Comparison of ENCODE assay signal across 1 cellular context in the genomic region with DNA sequence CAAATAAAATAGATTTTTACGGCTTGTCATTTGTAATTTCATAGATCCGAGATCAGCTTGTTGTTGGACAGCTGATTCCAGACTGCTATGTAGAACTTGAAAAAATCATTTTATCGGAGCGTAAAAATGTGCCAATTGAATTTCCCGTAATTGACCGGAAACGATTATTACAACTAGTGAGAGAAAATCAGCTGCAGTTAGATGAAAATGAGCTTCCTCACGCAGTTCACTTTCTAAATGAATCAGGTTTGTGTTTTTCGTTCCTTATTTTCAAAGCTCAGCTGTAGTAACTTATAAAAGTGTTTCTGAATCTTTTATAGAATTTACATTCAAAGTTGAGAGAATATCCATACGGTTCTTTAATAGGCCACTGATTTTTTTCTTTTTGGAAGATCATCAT.
TF ChIP-seq lines count a peak whose summit lies in the region.

No MANE protein-coding gene starts in this region.

TF ChIP-seq in GM12878, 131 proteins besides CTCF, POLR2A, EP300 and RAD21 (continued from another document and continues in another):
- TF ChIP-seq, protein P1, sequence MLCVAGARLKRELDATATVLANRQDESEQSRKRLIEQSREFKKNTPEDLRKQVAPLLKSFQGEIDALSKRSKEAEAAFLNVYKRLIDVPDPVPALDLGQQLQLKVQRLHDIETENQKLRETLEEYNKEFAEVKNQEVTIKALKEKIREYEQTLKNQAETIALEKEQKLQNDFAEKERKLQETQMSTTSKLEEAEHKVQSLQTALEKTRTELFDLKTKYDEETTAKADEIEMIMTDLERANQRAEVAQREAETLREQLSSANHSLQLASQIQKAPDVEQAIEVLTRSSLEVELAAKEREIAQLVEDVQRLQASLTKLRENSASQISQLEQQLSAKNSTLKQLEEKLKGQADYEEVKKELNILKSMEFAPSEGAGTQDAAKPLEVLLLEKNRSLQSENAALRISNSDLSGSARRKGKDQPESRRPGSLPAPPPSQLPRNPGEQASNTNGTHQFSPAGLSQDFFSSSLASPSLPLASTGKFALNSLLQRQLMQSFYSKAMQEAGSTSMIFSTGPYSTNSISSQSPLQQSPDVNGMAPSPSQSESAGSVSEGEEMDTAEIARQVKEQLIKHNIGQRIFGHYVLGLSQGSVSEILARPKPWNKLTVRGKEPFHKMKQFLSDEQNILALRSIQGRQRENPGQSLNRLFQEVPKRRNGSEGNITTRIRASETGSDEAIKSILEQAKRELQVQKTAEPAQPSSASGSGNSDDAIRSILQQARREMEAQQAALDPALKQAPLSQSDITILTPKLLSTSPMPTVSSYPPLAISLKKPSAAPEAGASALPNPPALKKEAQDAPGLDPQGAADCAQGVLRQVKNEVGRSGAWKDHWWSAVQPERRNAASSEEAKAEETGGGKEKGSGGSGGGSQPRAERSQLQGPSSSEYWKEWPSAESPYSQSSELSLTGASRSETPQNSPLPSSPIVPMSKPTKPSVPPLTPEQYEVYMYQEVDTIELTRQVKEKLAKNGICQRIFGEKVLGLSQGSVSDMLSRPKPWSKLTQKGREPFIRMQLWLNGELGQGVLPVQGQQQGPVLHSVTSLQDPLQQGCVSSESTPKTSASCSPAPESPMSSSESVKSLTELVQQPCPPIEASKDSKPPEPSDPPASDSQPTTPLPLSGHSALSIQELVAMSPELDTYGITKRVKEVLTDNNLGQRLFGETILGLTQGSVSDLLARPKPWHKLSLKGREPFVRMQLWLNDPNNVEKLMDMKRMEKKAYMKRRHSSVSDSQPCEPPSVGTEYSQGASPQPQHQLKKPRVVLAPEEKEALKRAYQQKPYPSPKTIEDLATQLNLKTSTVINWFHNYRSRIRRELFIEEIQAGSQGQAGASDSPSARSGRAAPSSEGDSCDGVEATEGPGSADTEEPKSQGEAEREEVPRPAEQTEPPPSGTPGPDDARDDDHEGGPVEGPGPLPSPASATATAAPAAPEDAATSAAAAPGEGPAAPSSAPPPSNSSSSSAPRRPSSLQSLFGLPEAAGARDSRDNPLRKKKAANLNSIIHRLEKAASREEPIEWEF (IDR thresholded peaks at IDR 0.05; ENCODE audit: insufficient replicate concordance, low read depth, low read length): no peak
- TF ChIP-seq KAT2A (conservative IDR thresholded peaks at IDR 0.05; ENCODE audit: control insufficient read depth, low read depth, low read length) (no peak), KLF5 (IDR thresholded peaks at IDR 0.05; ENCODE audit: partially characterized antibody) (no peak), BACH1 (IDR thresholded peaks at IDR 0.05; ENCODE audit: borderline replicate concordance) (peak; percentile 65; the same call in 1 of the 2 replicates), HDAC6 (IDR thresholded peaks at IDR 0.05; ENCODE audit: unreplicated experiment) (no peak), ZNF384 (IDR thresholded peaks at IDR 0.05; ENCODE audit: borderline replicate concordance, low read depth, low read length) (no peak), TBL1XR1 (IDR thresholded peaks at IDR 0.05; ENCODE audit: low read depth, low read length) (no peak), RAD51 (IDR thresholded peaks at IDR 0.05) (no peak), SIX5 (IDR thresholded peaks at IDR 0.05; ENCODE audit: low read depth, low read length, severe bottlenecking) (no peak), FOXK2 (IDR thresholded peaks at IDR 0.05) (no peak), PML (IDR thresholded peaks at IDR 0.05; ENCODE audit: low read length) (no peak), MYB (IDR thresholded peaks at IDR 0.05; ENCODE audit: borderline replicate concordance, low read depth, low read length) (no peak), POU2F2 (IDR thresholded peaks at IDR 0.05; ENCODE audit: borderline replicate concordance, low read depth, low read length) (no peak), ZZZ3 (IDR thresholded peaks at IDR 0.05; ENCODE audit: control insufficient read depth, insufficient read length, low read depth) (no peak), BMI1 (IDR thresholded peaks at IDR 0.05; ENCODE audit: borderline replicate concordance) (peak; percentile 74; the same call in 1 of the 2 replicates), SUZ12 (IDR thresholded peaks at IDR 0.05; ENCODE audit: unreplicated experiment) (no peak), IRF4 (IDR thresholded peaks at IDR 0.05; ENCODE audit: low read depth, low read length) (peak; percentile 84), RCOR1 (conservative IDR thresholded peaks at IDR 0.05; ENCODE audit: low read depth, low read length) (no peak), RFX5 (IDR thresholded peaks at IDR 0.05; ENCODE audit: low read depth, low read length) (no peak), ASH2L (IDR thresholded peaks at IDR 0.05; ENCODE audit: borderline replicate concordance, low read depth) (no peak), ATF7 (IDR thresholded peaks at IDR 0.05; ENCODE audit: low read depth) (peak; percentile 64; the same call in 1 of the 2 replicates), ESRRA (IDR thresholded peaks at IDR 0.05; ENCODE audit: low read length) (no peak), SREBF1 (IDR thresholded peaks at IDR 0.05; ENCODE audit: low read length) (peak; percentile 42), HDAC2 (IDR thresholded peaks at IDR 0.05) (no peak)
- TF ChIP-seq, protein P2, sequence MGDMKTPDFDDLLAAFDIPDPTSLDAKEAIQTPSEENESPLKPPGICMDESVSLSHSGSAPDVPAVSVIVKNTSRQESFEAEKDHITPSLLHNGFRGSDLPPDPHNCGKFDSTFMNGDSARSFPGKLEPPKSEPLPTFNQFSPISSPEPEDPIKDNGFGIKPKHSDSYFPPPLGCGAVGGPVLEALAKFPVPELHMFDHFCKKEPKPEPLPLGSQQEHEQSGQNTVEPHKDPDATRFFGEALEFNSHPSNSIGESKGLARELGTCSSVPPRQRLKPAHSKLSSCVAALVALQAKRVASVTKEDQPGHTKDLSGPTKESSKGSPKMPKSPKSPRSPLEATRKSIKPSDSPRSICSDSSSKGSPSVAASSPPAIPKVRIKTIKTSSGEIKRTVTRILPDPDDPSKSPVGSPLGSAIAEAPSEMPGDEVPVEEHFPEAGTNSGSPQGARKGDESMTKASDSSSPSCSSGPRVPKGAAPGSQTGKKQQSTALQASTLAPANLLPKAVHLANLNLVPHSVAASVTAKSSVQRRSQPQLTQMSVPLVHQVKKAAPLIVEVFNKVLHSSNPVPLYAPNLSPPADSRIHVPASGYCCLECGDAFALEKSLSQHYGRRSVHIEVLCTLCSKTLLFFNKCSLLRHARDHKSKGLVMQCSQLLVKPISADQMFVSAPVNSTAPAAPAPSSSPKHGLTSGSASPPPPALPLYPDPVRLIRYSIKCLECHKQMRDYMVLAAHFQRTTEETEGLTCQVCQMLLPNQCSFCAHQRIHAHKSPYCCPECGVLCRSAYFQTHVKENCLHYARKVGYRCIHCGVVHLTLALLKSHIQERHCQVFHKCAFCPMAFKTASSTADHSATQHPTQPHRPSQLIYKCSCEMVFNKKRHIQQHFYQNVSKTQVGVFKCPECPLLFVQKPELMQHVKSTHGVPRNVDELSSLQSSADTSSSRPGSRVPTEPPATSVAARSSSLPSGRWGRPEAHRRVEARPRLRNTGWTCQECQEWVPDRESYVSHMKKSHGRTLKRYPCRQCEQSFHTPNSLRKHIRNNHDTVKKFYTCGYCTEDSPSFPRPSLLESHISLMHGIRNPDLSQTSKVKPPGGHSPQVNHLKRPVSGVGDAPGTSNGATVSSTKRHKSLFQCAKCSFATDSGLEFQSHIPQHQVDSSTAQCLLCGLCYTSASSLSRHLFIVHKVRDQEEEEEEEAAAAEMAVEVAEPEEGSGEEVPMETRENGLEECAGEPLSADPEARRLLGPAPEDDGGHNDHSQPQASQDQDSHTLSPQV (IDR thresholded peaks at IDR 0.05): no peak
- TF ChIP-seq, protein P3, sequence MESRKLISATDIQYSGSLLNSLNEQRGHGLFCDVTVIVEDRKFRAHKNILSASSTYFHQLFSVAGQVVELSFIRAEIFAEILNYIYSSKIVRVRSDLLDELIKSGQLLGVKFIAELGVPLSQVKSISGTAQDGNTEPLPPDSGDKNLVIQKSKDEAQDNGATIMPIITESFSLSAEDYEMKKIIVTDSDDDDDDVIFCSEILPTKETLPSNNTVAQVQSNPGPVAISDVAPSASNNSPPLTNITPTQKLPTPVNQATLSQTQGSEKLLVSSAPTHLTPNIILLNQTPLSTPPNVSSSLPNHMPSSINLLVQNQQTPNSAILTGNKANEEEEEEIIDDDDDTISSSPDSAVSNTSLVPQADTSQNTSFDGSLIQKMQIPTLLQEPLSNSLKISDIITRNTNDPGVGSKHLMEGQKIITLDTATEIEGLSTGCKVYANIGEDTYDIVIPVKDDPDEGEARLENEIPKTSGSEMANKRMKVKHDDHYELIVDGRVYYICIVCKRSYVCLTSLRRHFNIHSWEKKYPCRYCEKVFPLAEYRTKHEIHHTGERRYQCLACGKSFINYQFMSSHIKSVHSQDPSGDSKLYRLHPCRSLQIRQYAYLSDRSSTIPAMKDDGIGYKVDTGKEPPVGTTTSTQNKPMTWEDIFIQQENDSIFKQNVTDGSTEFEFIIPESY (IDR thresholded peaks at IDR 0.05): no peak
- TF ChIP-seq, protein P4, sequence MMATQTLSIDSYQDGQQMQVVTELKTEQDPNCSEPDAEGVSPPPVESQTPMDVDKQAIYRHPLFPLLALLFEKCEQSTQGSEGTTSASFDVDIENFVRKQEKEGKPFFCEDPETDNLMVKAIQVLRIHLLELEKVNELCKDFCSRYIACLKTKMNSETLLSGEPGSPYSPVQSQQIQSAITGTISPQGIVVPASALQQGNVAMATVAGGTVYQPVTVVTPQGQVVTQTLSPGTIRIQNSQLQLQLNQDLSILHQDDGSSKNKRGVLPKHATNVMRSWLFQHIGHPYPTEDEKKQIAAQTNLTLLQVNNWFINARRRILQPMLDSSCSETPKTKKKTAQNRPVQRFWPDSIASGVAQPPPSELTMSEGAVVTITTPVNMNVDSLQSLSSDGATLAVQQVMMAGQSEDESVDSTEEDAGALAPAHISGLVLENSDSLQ (IDR thresholded peaks at IDR 0.05): no peak
- TF ChIP-seq, protein P5, sequence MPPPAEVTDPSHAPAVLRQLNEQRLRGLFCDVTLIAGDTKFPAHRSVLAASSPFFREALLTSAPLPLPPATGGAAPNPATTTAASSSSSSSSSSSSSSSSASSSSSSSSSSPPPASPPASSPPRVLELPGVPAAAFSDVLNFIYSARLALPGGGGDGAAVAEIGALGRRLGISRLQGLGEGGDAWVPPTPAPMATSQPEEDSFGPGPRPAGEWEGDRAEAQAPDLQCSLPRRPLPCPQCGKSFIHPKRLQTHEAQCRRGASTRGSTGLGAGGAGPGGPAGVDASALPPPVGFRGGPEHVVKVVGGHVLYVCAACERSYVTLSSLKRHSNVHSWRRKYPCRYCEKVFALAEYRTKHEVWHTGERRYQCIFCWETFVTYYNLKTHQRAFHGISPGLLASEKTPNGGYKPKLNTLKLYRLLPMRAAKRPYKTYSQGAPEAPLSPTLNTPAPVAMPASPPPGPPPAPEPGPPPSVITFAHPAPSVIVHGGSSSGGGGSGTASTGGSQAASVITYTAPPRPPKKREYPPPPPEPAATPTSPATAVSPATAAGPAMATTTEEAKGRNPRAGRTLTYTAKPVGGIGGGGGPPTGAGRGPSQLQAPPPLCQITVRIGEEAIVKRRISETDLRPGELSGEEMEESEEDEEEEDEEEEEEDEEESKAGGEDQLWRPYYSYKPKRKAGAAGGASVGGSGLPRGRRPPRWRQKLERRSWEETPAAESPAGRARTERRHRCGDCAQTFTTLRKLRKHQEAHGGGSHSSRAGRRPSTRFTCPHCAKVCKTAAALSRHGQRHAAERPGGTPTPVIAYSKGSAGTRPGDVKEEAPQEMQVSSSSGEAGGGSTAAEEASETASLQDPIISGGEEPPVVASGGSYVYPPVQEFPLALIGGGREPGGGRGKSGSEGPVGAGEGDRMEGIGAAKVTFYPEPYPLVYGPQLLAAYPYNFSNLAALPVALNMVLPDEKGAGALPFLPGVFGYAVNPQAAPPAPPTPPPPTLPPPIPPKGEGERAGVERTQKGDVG (CRISPR knock-in tag; IDR thresholded peaks at IDR 0.05): no peak
- TF ChIP-seq, protein P6, sequence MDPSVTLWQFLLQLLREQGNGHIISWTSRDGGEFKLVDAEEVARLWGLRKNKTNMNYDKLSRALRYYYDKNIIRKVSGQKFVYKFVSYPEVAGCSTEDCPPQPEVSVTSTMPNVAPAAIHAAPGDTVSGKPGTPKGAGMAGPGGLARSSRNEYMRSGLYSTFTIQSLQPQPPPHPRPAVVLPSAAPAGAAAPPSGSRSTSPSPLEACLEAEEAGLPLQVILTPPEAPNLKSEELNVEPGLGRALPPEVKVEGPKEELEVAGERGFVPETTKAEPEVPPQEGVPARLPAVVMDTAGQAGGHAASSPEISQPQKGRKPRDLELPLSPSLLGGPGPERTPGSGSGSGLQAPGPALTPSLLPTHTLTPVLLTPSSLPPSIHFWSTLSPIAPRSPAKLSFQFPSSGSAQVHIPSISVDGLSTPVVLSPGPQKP (IDR thresholded peaks at IDR 0.05; ENCODE audit: low read depth, low read length): no peak
- TF ChIP-seq, protein P7, sequence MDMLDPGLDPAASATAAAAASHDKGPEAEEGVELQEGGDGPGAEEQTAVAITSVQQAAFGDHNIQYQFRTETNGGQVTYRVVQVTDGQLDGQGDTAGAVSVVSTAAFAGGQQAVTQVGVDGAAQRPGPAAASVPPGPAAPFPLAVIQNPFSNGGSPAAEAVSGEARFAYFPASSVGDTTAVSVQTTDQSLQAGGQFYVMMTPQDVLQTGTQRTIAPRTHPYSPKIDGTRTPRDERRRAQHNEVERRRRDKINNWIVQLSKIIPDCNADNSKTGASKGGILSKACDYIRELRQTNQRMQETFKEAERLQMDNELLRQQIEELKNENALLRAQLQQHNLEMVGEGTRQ (IDR thresholded peaks at IDR 0.05; ENCODE audit: borderline replicate concordance, low read depth, low read length): no peak
- TF ChIP-seq, protein P8, sequence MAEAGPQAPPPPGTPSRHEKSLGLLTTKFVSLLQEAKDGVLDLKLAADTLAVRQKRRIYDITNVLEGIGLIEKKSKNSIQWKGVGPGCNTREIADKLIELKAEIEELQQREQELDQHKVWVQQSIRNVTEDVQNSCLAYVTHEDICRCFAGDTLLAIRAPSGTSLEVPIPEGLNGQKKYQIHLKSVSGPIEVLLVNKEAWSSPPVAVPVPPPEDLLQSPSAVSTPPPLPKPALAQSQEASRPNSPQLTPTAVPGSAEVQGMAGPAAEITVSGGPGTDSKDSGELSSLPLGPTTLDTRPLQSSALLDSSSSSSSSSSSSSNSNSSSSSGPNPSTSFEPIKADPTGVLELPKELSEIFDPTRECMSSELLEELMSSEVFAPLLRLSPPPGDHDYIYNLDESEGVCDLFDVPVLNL (IDR thresholded peaks at IDR 0.05; ENCODE audit: low read depth, low read length): no peak
